Comparison of ENCODE assay signal across 19 cellular contexts in genomic region chr12:104674083-104674482, GRCh38.
DNase-seq lines count a peak whose midpoint lies in the region; ATAC-seq and TF ChIP-seq lines count a peak whose summit lies in the region.
"Had no signal": no experiment of that assay in that cellular context is flagged by ENCODE, and none has a peak within 500 bp of the region (broad histone marks: within the 10 kb centered on the region; RNA-seq: fewer than 3 reads in every experiment).

No MANE protein-coding gene starts in this region.

- TF ChIP-seq POLR2A in heart left ventricle (IDR thresholded peaks at IDR 0.05) = no peak

- DNase-seq in heart left ventricle (no peak), cardiac septum (ENCODE audit: low spot score) (no peak), natural killer cell (no peak), upper lobe of right lung (no peak), NCI-H1048 (lab: John Stamatoyannopoulos, UW) (no peak), colonic mucosa (no peak), epidermal melanocyte (ENCODE audit: insufficient read length, low spot score) (no peak)
- DNase-seq in activated naive CD8-positive, alpha-beta T cell treated with anti-CD3 and anti-CD28 coated beads, Interleukin-2, amount 10 ng/mL, durations not matched to agents 7 days and 5 days = no peak
- DNase-seq: activated CD8-positive, alpha-beta T cell treated with anti-CD3 and anti-CD28 coated beads for 36 hours; activated gamma-delta T cell; body of pancreas; MM.1S; NCI-H2029 treated with DMSO at 0.1 percent for 48 hours; NCI-H510A treated with DMSO at 0.1 percent for 48 hours; right lobe of liver; stimulated activated CD4-positive, alpha-beta T cell treated with anti-CD3 and anti-CD28 coated beads, Interleukin-4, amount 100 ng/mL, for 4 hours had no signal

- POLR2A ChIA-PET in activated naive CD8-positive, alpha-beta T cell treated with anti-CD3 and anti-CD28 coated beads, Interleukin-2, amount 10 ng/mL, durations not matched to agents 7 days and 5 days (lab: Charles Lee) = no interaction called here

- no peaks in the 10 kb centered on the region for H3K27me3 Mint-ChIP-seq in activated naive CD8-positive, alpha-beta T cell treated with anti-CD3 and anti-CD28 coated beads, Interleukin-2, amount 10 ng/mL, durations not matched to agents 7 days and 5 days
- no peaks in the 10 kb centered on the region for H3K27me3 Mint-ChIP-seq in natural killer cell (ENCODE audit: low read depth in 2 of 2)
- H3K27me3 Mint-ChIP-seq: activated CD8-positive, alpha-beta T cell treated with anti-CD3 and anti-CD28 coated beads for 36 hours had no signal

- 44 to 52% (median 48%) methylated on average over 4 of the region's 4 CpGs for WGBS in heart left ventricle, 4 donors

- H3K4me3 ChIP-seq in heart left ventricle (no peak overlapping the region), upper lobe of right lung (no peak overlapping the region), colonic mucosa (no peak overlapping the region)
- H3K4me3 ChIP-seq: body of pancreas, HAP-1, right lobe of liver, SK-N-MC, vagina had no signal

- H3K4me1 Mint-ChIP-seq in activated naive CD8-positive, alpha-beta T cell treated with anti-CD3 and anti-CD28 coated beads, Interleukin-2, amount 10 ng/mL, durations not matched to agents 7 days and 5 days = peaks cover 51% of the 10 kb centered on the region
- H3K4me1 Mint-ChIP-seq in natural killer cell = peaks cover 73 to 75% of the 10 kb centered on the region in 2 donors

- H3K4me1 ChIP-seq in heart left ventricle (peaks cover 3 to 62% (median 44%) of the 10 kb centered on the region in 12 donors), upper lobe of right lung (peaks cover 49% of the 10 kb centered on the region), colonic mucosa (peaks cover 10% of the 10 kb centered on the region)

- no peaks in the 10 kb centered on the region for H3K36me3 ChIP-seq in heart left ventricle
- H3K36me3 ChIP-seq in upper lobe of right lung = no peaks in the 10 kb centered on the region
- H3K36me3 ChIP-seq in colonic mucosa = no peaks in the 10 kb centered on the region
- H3K36me3 ChIP-seq: HAP-1, right lobe of liver, vagina had no signal

- no peaks in the 10 kb centered on the region for H3K27me3 ChIP-seq in heart left ventricle
- no peaks in the 10 kb centered on the region for H3K27me3 ChIP-seq in upper lobe of right lung
- no peaks in the 10 kb centered on the region for H3K27me3 ChIP-seq in colonic mucosa
- H3K27me3 ChIP-seq: body of pancreas, right lobe of liver, vagina had no signal

- H3K27ac ChIP-seq in heart left ventricle = peak overlapping the region in 8 of 12 donors; percentile 57 to 89 (median 74)
- peak overlapping the region; percentile 38 for H3K27ac ChIP-seq in upper lobe of right lung
- H3K27ac ChIP-seq in colonic mucosa = no peak overlapping the region
- H3K27ac ChIP-seq: body of pancreas, right lobe of liver, SK-N-MC, vagina had no signal

- no peak for ATAC-seq in heart left ventricle
- ATAC-seq in activated naive CD8-positive, alpha-beta T cell treated with anti-CD3 and anti-CD28 coated beads, Interleukin-2, amount 10 ng/mL, durations not matched to agents 7 days and 5 days (ENCODE audit: low read depth) = no peak
- no peak for ATAC-seq in natural killer cell
- no peak for ATAC-seq in upper lobe of right lung
- ATAC-seq: activated CD8-positive, alpha-beta T cell treated with anti-CD3 and anti-CD28 coated beads for 36 hours; body of pancreas; right lobe of liver had no signal

- peaks cover 11% of the 10 kb centered on the region for H3K36me3 Mint-ChIP-seq in activated naive CD8-positive, alpha-beta T cell treated with anti-CD3 and anti-CD28 coated beads, Interleukin-2, amount 10 ng/mL, durations not matched to agents 7 days and 5 days
- no peaks in the 10 kb centered on the region for H3K36me3 Mint-ChIP-seq in natural killer cell

- H3K4me3 Mint-ChIP-seq in activated naive CD8-positive, alpha-beta T cell treated with anti-CD3 and anti-CD28 coated beads, Interleukin-2, amount 10 ng/mL, durations not matched to agents 7 days and 5 days = peak overlapping the region; percentile 34
- H3K4me3 Mint-ChIP-seq in natural killer cell = no peak overlapping the region
- H3K4me3 Mint-ChIP-seq: activated CD8-positive, alpha-beta T cell treated with anti-CD3 and anti-CD28 coated beads for 36 hours had no signal

- intact Hi-C loops in heart left ventricle (cut with DNase I) (loop anchor here in 4 of 10 donors (5.0 to 10.0 kb wide), 5 partner anchors 181 to 292 kb away; partner anchors contain the start of gene CHST11 (in 3 of the 4)), cardiac septum (cut with DNase I) (loop anchor here (10.0 kb wide), 2 partner anchors 201 to 289 kb away; no protein-coding TSS in a partner anchor), natural killer cell (cut with micrococcal nuclease) (loop anchor here (5.0 kb wide), 1 partner anchor 283 kb away; the partner anchor contains the start of gene SLC41A2), upper lobe of right lung (cut with DNase I) (no loop called here), colonic mucosa (cut with DNase I) (no loop called here)

- no peak overlapping the region for H3K27ac Mint-ChIP-seq in activated naive CD8-positive, alpha-beta T cell treated with anti-CD3 and anti-CD28 coated beads, Interleukin-2, amount 10 ng/mL, durations not matched to agents 7 days and 5 days
- H3K27ac Mint-ChIP-seq in natural killer cell = peak overlapping the region; percentile 85 to 93
- H3K27ac Mint-ChIP-seq: activated CD8-positive, alpha-beta T cell treated with anti-CD3 and anti-CD28 coated beads for 36 hours had no signal

- H3K9ac ChIP-seq in colonic mucosa (ENCODE audit: low read depth in 2 of 2, low read length in 2 of 2) = no peak overlapping the region

- no peak for TF ChIP-seq CTCF in heart left ventricle (IDR thresholded peaks at IDR 0.05)
- TF ChIP-seq CTCF in natural killer cell (IDR thresholded peaks at IDR 0.05) = no peak
- TF ChIP-seq CTCF in upper lobe of right lung (IDR thresholded peaks at IDR 0.05) = no peak
- TF ChIP-seq CTCF in colonic mucosa (IDR thresholded peaks at IDR 0.05) = no peak

- no peaks in the 10 kb centered on the region for H3K9me3 Mint-ChIP-seq in activated naive CD8-positive, alpha-beta T cell treated with anti-CD3 and anti-CD28 coated beads, Interleukin-2, amount 10 ng/mL, durations not matched to agents 7 days and 5 days
- no peaks in the 10 kb centered on the region for H3K9me3 Mint-ChIP-seq in natural killer cell
- H3K9me3 Mint-ChIP-seq: activated CD8-positive, alpha-beta T cell treated with anti-CD3 and anti-CD28 coated beads for 36 hours had no signal

- H3K9me3 ChIP-seq in heart left ventricle (no peaks in the 10 kb centered on the region), upper lobe of right lung (no peaks in the 10 kb centered on the region), colonic mucosa (no peaks in the 10 kb centered on the region)
- H3K9me3 ChIP-seq: body of pancreas, HAP-1, right lobe of liver, vagina had no signal

Comparison
In these comparisons a context has a peak if more than half of its experiments do, and no peak if none do; other contexts are left out.
1. intact Hi-C loops: an anchor here in cardiac septum (10.0 kb wide) and natural killer cell (5.0 kb wide); none called in upper lobe of right lung and colonic mucosa.